In genomic region chr6:121510568-121511177, GRCh38 we compare ENCODE assay signal across 16 cellular contexts.
DNase-seq lines count a peak whose midpoint lies in the region; ATAC-seq, FAIRE-seq and TF ChIP-seq lines count a peak whose summit lies in the region.
"Had no signal": no experiment of that assay in that cellular context is flagged by ENCODE, and none has a peak within 500 bp of the region (broad histone marks: within the 10 kb centered on the region; RNA-seq: fewer than 3 reads in every experiment).

No MANE protein-coding gene starts in this region.

- DNase-seq in Caki2 (ENCODE audit: low read depth) (peak; percentile 79), Panc1 (ENCODE audit: low read depth, low spot score) (peak; percentile 45), progenitor cell of endocrine pancreas (ENCODE audit: low spot score, unreplicated experiment) (no peak), spleen (no peak), gastrocnemius medialis (no peak)
- DNase-seq: activated B cell treated with CpG ODN at 0.5 μM for 24 hours; activated effector memory CD4-positive, alpha-beta T cell treated with anti-CD3 and anti-CD28 coated beads, Interleukin-2, amount 50 U/mL, for 16 hours; effector memory CD4-positive, alpha-beta T cell; GF-D8; NCI-H187; pancreas; Peyer's patch; T-helper 1 cell had no signal

- H3K4me1 ChIP-seq in Panc1 (ENCODE audit: control insufficient read depth, insufficient read depth, low read length) (no peaks in the 10 kb centered on the region), spleen (no peaks in the 10 kb centered on the region), gastrocnemius medialis (peaks cover 0 to 3% of the 10 kb centered on the region in 2 donors)
- H3K4me1 ChIP-seq: pancreas, Peyer's patch had no signal

- BruUV-seq in Panc1 (replicated peaks; lab: Mats Ljungman, UMichigan): no TSS peak

- FAIRE-seq in endometrium (lab: Jason Lieb, UNC): peak; percentile 26
- FAIRE-seq: pancreas had no signal

- H3K9me3 Mint-ChIP-seq in progenitor cell of endocrine pancreas (ENCODE audit: low read depth): no peaks in the 10 kb centered on the region

- no peaks in the 10 kb centered on the region for H3K9me3 ChIP-seq in Panc1 (ENCODE audit: control insufficient read depth, insufficient read depth, low read depth, low read length)
- no peaks in the 10 kb centered on the region for H3K9me3 ChIP-seq in spleen
- H3K9me3 ChIP-seq in gastrocnemius medialis: no peaks in the 10 kb centered on the region
- H3K9me3 ChIP-seq: pancreas, Peyer's patch had no signal

- H3K4me3 ChIP-seq in Panc1 (ENCODE audit: low read depth in 2 of 2, low read length in 2 of 2): no peak overlapping the region
- H3K4me3 ChIP-seq in spleen: no peak overlapping the region
- H3K4me3 ChIP-seq in gastrocnemius medialis: no peak overlapping the region
- H3K4me3 ChIP-seq: pancreas, Peyer's patch had no signal

- no peaks in the 10 kb centered on the region for H3K27me3 Mint-ChIP-seq in progenitor cell of endocrine pancreas
- H3K27me3 Mint-ChIP-seq: activated B cell treated with CpG ODN at 0.5 μM for 24 hours had no signal

- H3K36me3 ChIP-seq in Panc1 (ENCODE audit: control insufficient read depth, insufficient read depth, low read length) (no peaks in the 10 kb centered on the region), spleen (no peaks in the 10 kb centered on the region), gastrocnemius medialis (no peaks in the 10 kb centered on the region)
- H3K36me3 ChIP-seq: pancreas, Peyer's patch had no signal

- CTCF ChIA-PET in Panc1 (lab: Charles Lee): no interaction called here

- H3K36me3 Mint-ChIP-seq in progenitor cell of endocrine pancreas (ENCODE audit: insufficient read depth): no peaks in the 10 kb centered on the region

- no peak overlapping the region for H3K4me3 Mint-ChIP-seq in progenitor cell of endocrine pancreas (ENCODE audit: low read depth)
- H3K4me3 Mint-ChIP-seq: activated B cell treated with CpG ODN at 0.5 μM for 24 hours had no signal

- TF ChIP-seq CTCF in Panc1 (IDR thresholded peaks at IDR 0.05) (no peak), progenitor cell of endocrine pancreas (IDR thresholded peaks at IDR 0.05; ENCODE audit: unreplicated experiment) (no peak), spleen (IDR thresholded peaks at IDR 0.05 in 8 of 11, conservative IDR thresholded peaks at IDR 0.05 in 3 of 11) (no peak), gastrocnemius medialis (IDR thresholded peaks at IDR 0.05 in 4 of 5, conservative IDR thresholded peaks at IDR 0.05 in 1 of 5) (no peak)

- intact Hi-C loops in Panc1 (cut with micrococcal nuclease; ENCODE audit: unreplicated experiment): no loop called here
- intact Hi-C loops in spleen (cut with DNase I; ENCODE audit: low total_unique reads): no loop called here
- intact Hi-C loops in gastrocnemius medialis (cut with DNase I; ENCODE audit: low total_unique reads): no loop called here

- in situ Hi-C loops in Caki2 (cut with HindIII; ENCODE audit: low pct_unique_long_range_greater_than_20kb, low sequenced_read_pairs): no loop called here
- in situ Hi-C loops in Panc1 (cut with HindIII; ENCODE audit: low pct_unique_long_range_greater_than_20kb, low sequenced_read_pairs): no loop called here
- in situ Hi-C loops in gastrocnemius medialis (cut with MboI; ENCODE audit: low sequenced_read_pairs in 4 of 4): no loop called here

- WGBS in spleen, 5 donors: 70 to 78% (median 73%) methylated on average over 8 of the region's 8 CpGs

- peaks cover 5% of the 10 kb centered on the region for H3K4me1 Mint-ChIP-seq in progenitor cell of endocrine pancreas (ENCODE audit: low read depth)
- H3K4me1 Mint-ChIP-seq: activated B cell treated with CpG ODN at 0.5 μM for 24 hours had no signal

- POLR2A ChIA-PET in Panc1 (lab: Charles Lee): no interaction called here

- ATAC-seq in Panc1 (no peak; the same call in 1 of the 2 replicates), HG02588 (IDR thresholded peaks at IDR 0.05; ENCODE audit: unreplicated experiment) (no peak), HG02678 (IDR thresholded peaks at IDR 0.05; ENCODE audit: unreplicated experiment) (no peak), gastrocnemius medialis (no peak)

- no peaks in the 10 kb centered on the region for H3K27me3 ChIP-seq in Panc1 (ENCODE audit: control insufficient read depth, insufficient read depth, low read length)
- no peaks in the 10 kb centered on the region for H3K27me3 ChIP-seq in spleen (replicated peaks in 1 of 7)
- no peaks in the 10 kb centered on the region for H3K27me3 ChIP-seq in gastrocnemius medialis
- H3K27me3 ChIP-seq: pancreas, Peyer's patch had no signal

- H3K27ac Mint-ChIP-seq in progenitor cell of endocrine pancreas: peak overlapping the region; percentile 82
- H3K27ac Mint-ChIP-seq: activated B cell treated with CpG ODN at 0.5 μM for 24 hours had no signal

- TF ChIP-seq POLR2A in spleen (IDR thresholded peaks at IDR 0.05): no peak
- TF ChIP-seq POLR2A in gastrocnemius medialis (IDR thresholded peaks at IDR 0.05): no peak

- H3K27ac ChIP-seq in Panc1 (ENCODE audit: low read length) (no peak overlapping the region), spleen (no peak overlapping the region), gastrocnemius medialis (no peak overlapping the region)
- H3K27ac ChIP-seq: pancreas, Peyer's patch had no signal

Comparison
In these comparisons a context has a peak if more than half of its experiments do, and no peak if none do; other contexts are left out.
1. DNase-seq: peak in Caki2 (single experiment) and Panc1 (single experiment); none in progenitor cell of endocrine pancreas (single experiment), spleen (single experiment) and gastrocnemius medialis (0 of 2).